ENCODE assay signal across 1 cellular context in the genomic region with DNA sequence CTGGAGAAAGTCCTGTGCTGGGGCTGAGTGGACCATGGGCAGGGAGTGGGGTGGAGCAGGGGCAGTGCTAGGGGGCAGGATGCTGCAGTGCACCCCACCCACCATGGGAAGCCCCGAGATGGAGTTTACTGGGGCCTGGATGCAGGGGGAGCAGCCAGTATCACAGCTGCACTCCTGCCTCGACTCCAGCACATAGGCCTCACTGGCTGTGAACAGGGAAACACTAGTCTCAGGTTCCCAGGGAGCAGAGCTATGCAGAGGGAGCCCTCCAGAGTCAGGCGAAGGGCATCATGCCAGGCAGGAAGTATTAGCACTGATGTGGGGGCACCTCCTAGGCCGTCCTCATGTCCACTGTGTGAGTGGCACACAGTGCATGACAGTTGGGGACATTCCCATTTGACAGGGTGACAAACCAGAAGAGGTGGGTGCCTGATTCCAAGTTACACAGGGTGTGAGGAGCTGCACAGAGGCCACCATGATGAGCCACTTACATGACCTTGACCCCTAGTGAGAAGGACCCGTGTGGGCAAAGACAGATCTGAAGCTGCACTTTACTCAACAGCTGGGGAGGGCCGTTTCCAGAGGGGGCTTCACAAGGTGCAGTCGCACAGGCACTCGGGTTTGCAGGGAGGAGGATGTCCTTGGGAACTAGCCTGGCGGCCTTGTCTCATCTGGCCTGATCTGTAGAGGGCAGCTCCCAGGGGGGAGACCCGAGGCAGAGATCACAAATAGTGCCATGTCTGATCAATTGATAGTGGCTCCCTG.
TF ChIP-seq lines count a peak whose summit lies in the region.

No MANE protein-coding gene starts in this region.

TF ChIP-seq in SK-N-SH, 30 proteins besides CTCF, POLR2A, EP300 and RAD21 (continued from another document):
- no peak for TF ChIP-seq RCOR1 (IDR thresholded peaks at IDR 0.05; ENCODE audit: low read length)
